8 cellular contexts compared by ENCODE assay signal in the genomic region with DNA sequence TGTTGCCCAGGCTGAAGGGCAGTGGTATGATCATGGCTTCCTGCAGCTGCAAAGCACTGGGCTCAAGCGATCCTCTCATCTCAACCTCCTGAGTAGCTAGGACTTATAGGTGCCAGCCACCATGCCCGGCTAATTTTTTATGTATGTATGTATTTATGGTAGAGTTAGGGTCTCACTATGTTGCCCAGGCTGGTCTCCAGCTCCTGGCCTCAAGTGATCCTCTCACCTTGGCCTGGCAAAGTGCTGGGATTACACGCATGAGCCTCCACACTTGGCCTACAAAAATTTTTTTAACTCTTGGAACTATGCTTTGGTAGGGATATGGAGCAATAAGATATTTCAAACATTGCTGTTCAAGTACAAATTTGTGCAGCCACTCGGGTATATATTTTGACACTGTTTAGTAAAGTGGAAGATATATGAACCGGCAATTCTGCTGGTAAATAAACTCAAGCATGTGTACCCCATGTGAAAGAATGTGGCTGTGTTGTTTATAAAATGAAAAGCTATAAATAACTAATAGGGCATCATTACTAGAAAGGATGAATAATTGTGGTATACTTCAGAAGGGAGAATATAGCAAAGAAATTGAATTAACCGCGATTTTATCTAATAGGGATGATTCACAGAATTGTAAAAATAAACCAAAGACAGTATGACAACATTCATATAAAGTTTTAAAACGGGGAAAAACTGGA. TPM values are rescaled to one million over a fixed set of nuclear protein-coding genes. Genes with fewer than 3 reads are reported as not detected.
DNase-seq lines count a peak whose midpoint lies in the region; ATAC-seq and TF ChIP-seq lines count a peak whose summit lies in the region.

No MANE protein-coding gene starts in this region.

- ATAC-seq in upper lobe of left lung (ENCODE audit: low FRiP score in 2 of 2) (no peak), HG02840 (IDR thresholded peaks at IDR 0.05; ENCODE audit: low FRiP score, unreplicated experiment) (no peak)

- no peak for TF ChIP-seq RAD21 in liver (IDR thresholded peaks at IDR 0.05)

- TF ChIP-seq CTCF in liver (IDR thresholded peaks at IDR 0.05; ENCODE audit: low read depth, low read length, missing input control): no peak
- TF ChIP-seq CTCF in upper lobe of left lung (IDR thresholded peaks at IDR 0.05): no peak

- peak overlapping the region; percentile 66 to 91 for H3K9ac ChIP-seq in liver (ENCODE audit: low read depth in 1 of 2, low read length in 2 of 2)

- H3K4me1 ChIP-seq in liver (ENCODE audit: control insufficient read depth in 4 of 4, insufficient read depth in 4 of 4, low read length in 3 of 4): peaks cover 0 to 18% (median 11%) of the 10 kb centered on the region in 4 donors
- peaks cover 7 to 15% (median 11%) of the 10 kb centered on the region in 4 donors for H3K4me1 ChIP-seq in upper lobe of left lung

- peak overlapping the region; percentile 95 to 99 for H3K27ac ChIP-seq in liver (ENCODE audit: low read depth in 1 of 2, low read length in 2 of 2)
- peak overlapping the region; percentile 89 to 96 (median 96) for H3K27ac ChIP-seq in upper lobe of left lung

- 66% methylated on average over 8 of the region's 8 CpGs for WGBS in liver
- WGBS in upper lobe of left lung, 2 donors: 55 to 57% methylated on average over 8 of the region's 8 CpGs

- TF ChIP-seq POLR2A in upper lobe of left lung (IDR thresholded peaks at IDR 0.05): no peak

- no peaks in the 10 kb centered on the region for H3K27me3 Mint-ChIP-seq in activated naive CD4-positive, alpha-beta T cell treated with anti-CD3 and anti-CD28 coated beads, Interleukin-2, amount 50 U/mL, for 24 hours

- H3K36me3 ChIP-seq in liver (ENCODE audit: control insufficient read depth in 4 of 4, insufficient read depth in 3 of 4, low read depth in 1 of 4, low read length in 3 of 4): peaks cover 0 to 5% (median 2%) of the 10 kb centered on the region in 4 donors
- H3K36me3 ChIP-seq in upper lobe of left lung: peaks cover 0 to 7% (median 0%) of the 10 kb centered on the region in 4 donors

- peak overlapping the region; percentile 96 for H3K4me3 Mint-ChIP-seq in activated naive CD4-positive, alpha-beta T cell treated with anti-CD3 and anti-CD28 coated beads, Interleukin-2, amount 50 U/mL, for 24 hours

- H3K27me3 ChIP-seq in liver (ENCODE audit: control insufficient read depth in 4 of 4, insufficient read depth in 4 of 4, low read length in 3 of 4) (no peaks in the 10 kb centered on the region), upper lobe of left lung (no peaks in the 10 kb centered on the region)

- no peak for TF ChIP-seq EP300 in upper lobe of left lung (IDR thresholded peaks at IDR 0.05)

- peaks cover 35% of the 10 kb centered on the region for H3K4me1 Mint-ChIP-seq in activated naive CD4-positive, alpha-beta T cell treated with anti-CD3 and anti-CD28 coated beads, Interleukin-2, amount 50 U/mL, for 24 hours

- peaks cover 6 to 10% (median 7%) of the 10 kb centered on the region in 4 donors for H3K9me3 ChIP-seq in liver (ENCODE audit: control insufficient read depth in 4 of 4, low read length in 3 of 4)
- H3K9me3 ChIP-seq in upper lobe of left lung: peaks cover 0 to 9% (median 7%) of the 10 kb centered on the region in 4 donors

- peak overlapping the region; percentile 100 for H3K27ac Mint-ChIP-seq in activated naive CD4-positive, alpha-beta T cell treated with anti-CD3 and anti-CD28 coated beads, Interleukin-2, amount 50 U/mL, for 24 hours

- no peak for DNase-seq in activated naive CD4-positive, alpha-beta T cell treated with anti-CD3 and anti-CD28 coated beads, Interleukin-2, amount 50 U/mL, for 16 hours
- DNase-seq in amniotic epithelial cell (ENCODE audit: low read depth) (peak; percentile 12), upper lobe of left lung (no peak), Kasumi-1 (lab: John Stamatoyannopoulos, UW) (no peak)
- no peak for DNase-seq in activated CD4-positive, CD25-positive, alpha-beta regulatory T cell treated with anti-CD3 and anti-CD28 coated beads, Interleukin-2, amount 50 U/mL, for 72 hours

- H3K9me3 Mint-ChIP-seq in activated naive CD4-positive, alpha-beta T cell treated with anti-CD3 and anti-CD28 coated beads, Interleukin-2, amount 50 U/mL, for 24 hours: peaks cover 11% of the 10 kb centered on the region

- H3K36me3 Mint-ChIP-seq in activated naive CD4-positive, alpha-beta T cell treated with anti-CD3 and anti-CD28 coated beads, Interleukin-2, amount 50 U/mL, for 24 hours: peaks cover 22% of the 10 kb centered on the region

- H3K4me3 ChIP-seq in liver (ENCODE audit: low read depth in 1 of 3, low read length in 3 of 3) (peak overlapping the region; percentile 62 to 98 (median 91)), upper lobe of left lung (peak overlapping the region in 3 of 4 donors; percentile 68 to 83 (median 77))

TF ChIP-seq in liver, 16 proteins besides CTCF, POLR2A, EP300 and RAD21:
- TF ChIP-seq REST (IDR thresholded peaks at IDR 0.05): no peak
- no peak for TF ChIP-seq HNF4G (IDR thresholded peaks at IDR 0.05)
- TF ChIP-seq RXRA (IDR thresholded peaks at IDR 0.05): no peak
- TF ChIP-seq YY1 (IDR thresholded peaks at IDR 0.05): no peak
- no peak for TF ChIP-seq FOXA1 (IDR thresholded peaks at IDR 0.05)
- no peak for TF ChIP-seq SP1 (IDR thresholded peaks at IDR 0.05)
- no peak for TF ChIP-seq HNF4A (conservative IDR thresholded peaks at IDR 0.05)
- no peak for TF ChIP-seq JUND (IDR thresholded peaks at IDR 0.05)
- no peak for TF ChIP-seq ZBTB33 (IDR thresholded peaks at IDR 0.05)
- TF ChIP-seq MAX (IDR thresholded peaks at IDR 0.05): no peak
- no peak for TF ChIP-seq NR2F2 (IDR thresholded peaks at IDR 0.05)
- TF ChIP-seq TAF1 (conservative IDR thresholded peaks at IDR 0.05): no peak
- TF ChIP-seq ATF3 (IDR thresholded peaks at IDR 0.05): no peak
- TF ChIP-seq GABPA (IDR thresholded peaks at IDR 0.05 in 1 of 2, conservative IDR thresholded peaks at IDR 0.05 in 1 of 2): no peak
- no peak for TF ChIP-seq FOXA2 (IDR thresholded peaks at IDR 0.05)
- TF ChIP-seq EGR1 (IDR thresholded peaks at IDR 0.05; ENCODE audit: low read depth in 2 of 2): no peak

RNA-seq across cellular contexts. Expression of gene ZNF566, which starts 1.1 kb away (rescaled TPM):
- total RNA-seq in liver (10 to 100 TPM in 1 of 2 donors, 1 to 10 TPM in 1; 10.0 to 11.1 TPM), upper lobe of left lung (10 to 100 TPM in 2 of 6 donors, 1 to 10 TPM in 4; 5.5 to 17.6 (median 8.1) TPM)
- 1 to 10 TPM; 1.5 to 2.7 TPM for polyA plus RNA-seq in liver

RNA-seq across cellular contexts. Expression of gene ZNF260, which starts 39.8 kb away (rescaled TPM):
- total RNA-seq in liver (10 to 100 TPM in 1 of 2 donors, 1 to 10 TPM in 1; 8.0 to 10.4 TPM), upper lobe of left lung (10 to 100 TPM in 1 of 6 donors, 1 to 10 TPM in 5; 2.1 to 18.1 (median 5.9) TPM)
- polyA plus RNA-seq in liver: 1 to 10 TPM; 1.7 to 3.2 TPM
